ENCODE assay signal across 19 cellular contexts in genomic region chr14:96635850-96636249, GRCh38.
DNase-seq lines count a peak whose midpoint lies in the region; ATAC-seq, FAIRE-seq and TF ChIP-seq lines count a peak whose summit lies in the region.
"Had no signal": no experiment of that assay in that cellular context is flagged by ENCODE, and none has a peak within 500 bp of the region (broad histone marks: within the 10 kb centered on the region; RNA-seq: fewer than 3 reads in every experiment).

No MANE protein-coding gene starts in this region.

- FAIRE-seq in H54 (lab: Jason Lieb, UNC): no peak
- FAIRE-seq: A549, G401.6, GM12878 had no signal

- TF ChIP-seq EP300 in stomach (IDR thresholded peaks at IDR 0.05): no peak

- H3K27me3 ChIP-seq in stomach: no peaks in the 10 kb centered on the region
- H3K27me3 ChIP-seq in BE2C: no peaks in the 10 kb centered on the region

- intact Hi-C loops in stomach (cut with DNase I; ENCODE audit: low total_unique reads): no loop called here

- no peak overlapping the region for H3K27ac ChIP-seq in coronary artery
- no peak overlapping the region for H3K27ac ChIP-seq in stomach
- H3K27ac ChIP-seq: A549, KMS-11, PC-9 had no signal

- TF ChIP-seq POLR2A in stomach (IDR thresholded peaks at IDR 0.05) (no peak), H54 (IDR thresholded peaks at IDR 0.05; ENCODE audit: low read depth, low read length) (no peak)

- no peaks in the 10 kb centered on the region for H3K36me3 ChIP-seq in stomach
- H3K36me3 ChIP-seq in BE2C: no peaks in the 10 kb centered on the region

- H3K9me3 ChIP-seq in stomach (no peaks in the 10 kb centered on the region), BE2C (no peaks in the 10 kb centered on the region)
- H3K9me3 ChIP-seq: A549 had no signal

- DNase-seq in activated CD8-positive, alpha-beta memory T cell treated with anti-CD3 and anti-CD28 coated beads, Interleukin-2, amount 50 U/mL, for 48 hours: peak; percentile 12
- DNase-seq in activated CD8-positive, alpha-beta memory T cell treated with anti-CD3 and anti-CD28 coated beads for 24 hours: no peak
- DNase-seq in H4 (ENCODE audit: low spot score) (peak; percentile 39), coronary artery (ENCODE audit: low spot score) (peak; percentile 38), stomach (peak; percentile 9), BE2C (no peak), H54 (ENCODE audit: insufficient read length, low spot score) (no peak)
- DNase-seq: COR-L47, NCI-H1092 treated with DMSO at 0.1 percent for 48 hours, NCI-H1694, NCI-H510A treated with DMSO at 0.1 percent for 48 hours, NCI-H82, PC-9 had no signal

- H3K4me1 ChIP-seq in stomach: no peaks in the 10 kb centered on the region
- no peaks in the 10 kb centered on the region for H3K4me1 ChIP-seq in BE2C
- H3K4me1 ChIP-seq: A549 had no signal

- 76 to 92% (median 87%) methylated on average over 11 of the region's 11 CpGs for WGBS in stomach, 5 donors

- no peak overlapping the region for H3K4me3 ChIP-seq in coronary artery
- no peak overlapping the region for H3K4me3 ChIP-seq in stomach
- no peak overlapping the region for H3K4me3 ChIP-seq in BE2C (ENCODE audit: low read depth, low read length)
- H3K4me3 ChIP-seq: A549, GM12878, GM23338, PC-9 had no signal

- no peak for ATAC-seq in HG02763 (IDR thresholded peaks at IDR 0.05; ENCODE audit: unreplicated experiment)
- ATAC-seq: A549, GM12878, GM23338 had no signal

- TF ChIP-seq CTCF in coronary artery (IDR thresholded peaks at IDR 0.05): no peak
- no peak for TF ChIP-seq CTCF in stomach (IDR thresholded peaks at IDR 0.05)
- TF ChIP-seq CTCF in BE2C (IDR thresholded peaks at IDR 0.05; ENCODE audit: low read depth, low read length): no peak

Comparison
In these comparisons a context has a peak if more than half of its experiments do, and no peak if none do; other contexts are left out.
1. DNase-seq: peak in activated CD8-positive, alpha-beta memory T cell treated with anti-CD3 and anti-CD28 coated beads, Interleukin-2, amount 50 U/mL, for 48 hours (single experiment), H4 (single experiment), coronary artery (single experiment) and stomach (single experiment); none in activated CD8-positive, alpha-beta memory T cell treated with anti-CD3 and anti-CD28 coated beads for 24 hours (single experiment), BE2C (single experiment) and H54 (single experiment).